Comparison of ENCODE assay signal across 8 cellular contexts in genomic region chrX:55451990-55452824, GRCh38.
DNase-seq lines count a peak whose midpoint lies in the region; ATAC-seq and TF ChIP-seq lines count a peak whose summit lies in the region.

A gene with protein sequence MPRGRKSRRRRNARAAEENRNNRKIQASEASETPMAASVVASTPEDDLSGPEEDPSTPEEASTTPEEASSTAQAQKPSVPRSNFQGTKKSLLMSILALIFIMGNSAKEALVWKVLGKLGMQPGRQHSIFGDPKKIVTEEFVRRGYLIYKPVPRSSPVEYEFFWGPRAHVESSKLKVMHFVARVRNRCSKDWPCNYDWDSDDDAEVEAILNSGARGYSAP (plus strand): TSS chrX:55452127. CDS start chrX:55452375, 248 bp downstream.

- H3K4me1 ChIP-seq in KMS-11 (ENCODE audit: low read depth, poor library complexity, severe bottlenecking) = no peaks in the 10 kb centered on the region

- peak; percentile 69 for DNase-seq in DMS79 (lab: John Stamatoyannopoulos, UW)
- DNase-seq in activated naive CD4-positive, alpha-beta T cell treated with anti-CD3 and anti-CD28 coated beads, Interleukin-2, amount 50 U/mL, for 16 hours = peak; percentile 82
- DNase-seq in germinal center (ENCODE audit: low spot score) = peak; percentile 76
- peak; percentile 8 to 94 (median 82) for DNase-seq in nucleus accumbens (lab: John Stamatoyannopoulos, UW)
- DNase-seq in substantia nigra (lab: John Stamatoyannopoulos, UW) = peak; percentile 21 to 89 (median 76)

- peak within 1 kb of the TSS; percentile 71 for H3K4me2 ChIP-seq in KMS-11

- H2AFZ ChIP-seq in KMS-11 (ENCODE audit: low read depth) = peak within 1 kb of the TSS; percentile 54

- no peaks in the 10 kb centered on the region for H3K27me3 ChIP-seq in KMS-11 (ENCODE audit: insufficient read depth, low read depth)

- H3K79me2 ChIP-seq in KMS-11 (ENCODE audit: insufficient read depth, low read depth) = peaks cover 14% of the 10 kb centered on the region; the same call in 1 of the 2 replicates

- H3K27ac ChIP-seq in KMS-11 = peak within 1 kb of the TSS; percentile 68
- H3K27ac ChIP-seq in substantia nigra (ENCODE audit: low read depth, low read length, poor library complexity, severe bottlenecking) = peak within 1 kb of the TSS; percentile 87

- H3K9ac ChIP-seq in KMS-11 = peak within 1 kb of the TSS; percentile 63; the same call in 1 of the 2 replicates

- no peaks in the 10 kb centered on the region for H3K36me3 ChIP-seq in KMS-11 (ENCODE audit: insufficient read depth)

- ATAC-seq in GM21529 (IDR thresholded peaks at IDR 0.05; ENCODE audit: unreplicated experiment) (peak; percentile 96), SK-N-SH treated with all-trans-retinoic acid at 6 μM for 48 hours (peak; percentile 97)

- TF ChIP-seq CTCF in KMS-11 (conservative IDR thresholded peaks at IDR 0.05; ENCODE audit: low read depth, low read length) = no peak

- no peak within 1 kb of the TSS for H3K4me3 ChIP-seq in KMS-11 (IDR thresholded peaks at IDR 0.05; ENCODE audit: insufficient read depth, low read depth, low read length)

- no peaks in the 10 kb centered on the region for H4K20me1 ChIP-seq in KMS-11 (ENCODE audit: insufficient read depth)

TF ChIP-seq in SK-N-SH treated with all-trans-retinoic acid at 6 μM for 48 hours, 23 proteins besides CTCF, POLR2A, EP300 and RAD21:
- TF ChIP-seq ZNF565 (CRISPR knock-in tag; conservative IDR thresholded peaks at IDR 0.05; ENCODE audit: low read depth) = no peak
- no peak for TF ChIP-seq RARB (CRISPR knock-in tag; IDR thresholded peaks at IDR 0.05)
- TF ChIP-seq ZFP30 (CRISPR knock-in tag; IDR thresholded peaks at IDR 0.05) = no peak
- no peak for TF ChIP-seq PATZ1 (CRISPR knock-in tag; IDR thresholded peaks at IDR 0.05; ENCODE audit: borderline replicate concordance)
- TF ChIP-seq, protein P1, sequence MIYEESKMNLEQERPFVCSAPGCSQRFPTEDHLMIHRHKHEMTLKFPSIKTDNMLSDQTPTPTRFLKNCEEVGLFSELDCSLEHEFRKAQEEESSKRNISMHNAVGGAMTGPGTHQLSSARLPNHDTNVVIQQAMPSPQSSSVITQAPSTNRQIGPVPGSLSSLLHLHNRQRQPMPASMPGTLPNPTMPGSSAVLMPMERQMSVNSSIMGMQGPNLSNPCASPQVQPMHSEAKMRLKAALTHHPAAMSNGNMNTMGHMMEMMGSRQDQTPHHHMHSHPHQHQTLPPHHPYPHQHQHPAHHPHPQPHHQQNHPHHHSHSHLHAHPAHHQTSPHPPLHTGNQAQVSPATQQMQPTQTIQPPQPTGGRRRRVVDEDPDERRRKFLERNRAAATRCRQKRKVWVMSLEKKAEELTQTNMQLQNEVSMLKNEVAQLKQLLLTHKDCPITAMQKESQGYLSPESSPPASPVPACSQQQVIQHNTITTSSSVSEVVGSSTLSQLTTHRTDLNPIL (CRISPR knock-in tag; IDR thresholded peaks at IDR 0.05; ENCODE audit: low read depth) = no peak
- TF ChIP-seq TOX (CRISPR knock-in tag; IDR thresholded peaks at IDR 0.05; ENCODE audit: borderline replicate concordance) = no peak
- TF ChIP-seq CSDC2 (CRISPR knock-in tag; IDR thresholded peaks at IDR 0.05) = no peak
- TF ChIP-seq GLIS3 (CRISPR knock-in tag; IDR thresholded peaks at IDR 0.05) = no peak
- no peak for TF ChIP-seq ZC3H10 (CRISPR knock-in tag; IDR thresholded peaks at IDR 0.05)
- no peak for TF ChIP-seq ZFP3 (CRISPR knock-in tag; IDR thresholded peaks at IDR 0.05)
- no peak for TF ChIP-seq OSR1 (CRISPR knock-in tag; IDR thresholded peaks at IDR 0.05)
- TF ChIP-seq ESRRG (CRISPR knock-in tag; IDR thresholded peaks at IDR 0.05) = no peak
- TF ChIP-seq, protein P2, sequence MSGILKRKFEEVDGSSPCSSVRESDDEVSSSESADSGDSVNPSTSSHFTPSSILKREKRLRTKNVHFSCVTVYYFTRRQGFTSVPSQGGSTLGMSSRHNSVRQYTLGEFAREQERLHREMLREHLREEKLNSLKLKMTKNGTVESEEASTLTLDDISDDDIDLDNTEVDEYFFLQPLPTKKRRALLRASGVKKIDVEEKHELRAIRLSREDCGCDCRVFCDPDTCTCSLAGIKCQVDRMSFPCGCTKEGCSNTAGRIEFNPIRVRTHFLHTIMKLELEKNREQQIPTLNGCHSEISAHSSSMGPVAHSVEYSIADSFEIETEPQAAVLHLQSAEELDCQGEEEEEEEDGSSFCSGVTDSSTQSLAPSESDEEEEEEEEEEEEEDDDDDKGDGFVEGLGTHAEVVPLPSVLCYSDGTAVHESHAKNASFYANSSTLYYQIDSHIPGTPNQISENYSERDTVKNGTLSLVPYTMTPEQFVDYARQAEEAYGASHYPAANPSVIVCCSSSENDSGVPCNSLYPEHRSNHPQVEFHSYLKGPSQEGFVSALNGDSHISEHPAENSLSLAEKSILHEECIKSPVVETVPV (CRISPR knock-in tag; IDR thresholded peaks at IDR 0.05) = no peak
- TF ChIP-seq ISL1 (CRISPR knock-in tag; IDR thresholded peaks at IDR 0.05) = no peak
- TF ChIP-seq ZNF8 (CRISPR knock-in tag; IDR thresholded peaks at IDR 0.05) = no peak
- no peak for TF ChIP-seq PPARA (CRISPR knock-in tag; IDR thresholded peaks at IDR 0.05; ENCODE audit: borderline replicate concordance)
